8 cellular contexts compared by ENCODE assay signal in the genomic region with DNA sequence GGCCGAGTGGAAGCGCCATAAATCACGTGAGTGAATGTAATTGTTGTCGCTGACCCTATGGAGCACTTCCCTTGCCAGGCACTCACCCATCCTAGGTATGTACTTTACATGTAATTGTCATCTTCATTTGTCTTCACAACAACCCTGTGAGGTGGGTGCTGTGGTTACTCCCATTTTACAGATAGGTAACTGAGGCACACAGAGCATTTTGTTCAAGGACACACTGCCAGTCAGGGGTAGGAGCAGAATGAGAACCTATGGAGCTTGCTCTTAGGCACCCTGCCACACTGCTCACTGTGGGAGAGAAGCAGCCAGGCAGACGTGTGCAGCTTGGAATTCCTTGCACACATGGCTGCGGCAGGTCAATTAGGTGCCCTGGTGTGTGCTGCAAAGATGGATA. TPM values are rescaled to one million over a fixed set of nuclear protein-coding genes. Genes with fewer than 3 reads are reported as not detected.
DNase-seq lines count a peak whose midpoint lies in the region; TF ChIP-seq lines count a peak whose summit lies in the region.

No MANE protein-coding gene starts in this region.

- no peak for TF ChIP-seq EP300 in esophagus muscularis mucosa (IDR thresholded peaks at IDR 0.05)

- no peak for TF ChIP-seq CTCF in GM06990 (IDR thresholded peaks at IDR 0.05; ENCODE audit: insufficient read depth, low read length, poor library complexity, severe bottlenecking)
- no peak for TF ChIP-seq CTCF in Peyer's patch (IDR thresholded peaks at IDR 0.05)
- no peak for TF ChIP-seq CTCF in esophagus muscularis mucosa (IDR thresholded peaks at IDR 0.05)
- no peak for TF ChIP-seq CTCF in prostate gland (IDR thresholded peaks at IDR 0.05)

- H3K27ac ChIP-seq in Peyer's patch (peak overlapping the region in 2 of 4 donors; percentile 74 to 76), esophagus muscularis mucosa (replicated peaks in 1 of 4) (peak overlapping the region; percentile 72 to 88 (median 78)), prostate gland (no peak overlapping the region)

- H3K4me1 ChIP-seq in Peyer's patch (peaks cover 0 to 14% (median 3%) of the 10 kb centered on the region in 4 donors), esophagus muscularis mucosa (peaks cover 14 to 23% (median 19%) of the 10 kb centered on the region in 4 donors), prostate gland (replicated peaks) (no peaks in the 10 kb centered on the region)

- intact Hi-C loops in esophagus muscularis mucosa (cut with DNase I) = loop anchor here (10.0 kb wide), 1 partner anchor 142 kb away; the partner anchor contains the start of gene SAMM50
- intact Hi-C loops in prostate gland (cut with DNase I) = no loop called here

- H3K27me3 ChIP-seq in GM06990 (replicated peaks; ENCODE audit: control insufficient read depth, insufficient read depth, low read length) = no peaks in the 10 kb centered on the region
- no peaks in the 10 kb centered on the region for H3K27me3 ChIP-seq in Peyer's patch
- H3K27me3 ChIP-seq in esophagus muscularis mucosa = no peaks in the 10 kb centered on the region
- no peaks in the 10 kb centered on the region for H3K27me3 ChIP-seq in prostate gland (replicated peaks; ENCODE audit: insufficient read depth)

- H3K4me3 ChIP-seq in GM06990 (replicated peaks; ENCODE audit: low read depth, low read length) (peak overlapping the region; percentile 81), Peyer's patch (peak overlapping the region; percentile 55 to 83 (median 78)), esophagus muscularis mucosa (peak overlapping the region; percentile 78 to 95 (median 89)), prostate gland (peak overlapping the region; percentile 86 to 88)

- WGBS in esophagus muscularis mucosa = 25% methylated on average over 5 of the region's 6 CpGs
- 20% methylated on average over 6 of the region's 6 CpGs for WGBS in prostate gland

- DNase-seq in GM06990 (ENCODE audit: extremely low read depth, insufficient read length) = no peak
- DNase-seq in Peyer's patch = no peak
- DNase-seq in esophagus muscularis mucosa (ENCODE audit: extremely low spot score) = no peak
- DNase-seq in prostate gland (ENCODE audit: low spot score) = no peak
- DNase-seq in GOT3 (lab: John Stamatoyannopoulos, UW) = no peak
- DNase-seq in NCI-H345 treated with DMSO at 0.1 percent for 48 hours (lab: John Stamatoyannopoulos, UW; ENCODE audit: unreplicated experiment) = no peak
- no peak for DNase-seq in NCI-H128 (lab: John Stamatoyannopoulos, UW; ENCODE audit: unreplicated experiment)
- no peak for DNase-seq in medulla oblongata (ENCODE audit: extremely low spot score)

- TF ChIP-seq POLR2A in Peyer's patch (IDR thresholded peaks at IDR 0.05) (no peak), esophagus muscularis mucosa (IDR thresholded peaks at IDR 0.05; ENCODE audit: low read depth) (no peak), prostate gland (IDR thresholded peaks at IDR 0.05) (no peak)

- H3K9me3 ChIP-seq in Peyer's patch (no peaks in the 10 kb centered on the region), esophagus muscularis mucosa (no peaks in the 10 kb centered on the region), prostate gland (no peaks in the 10 kb centered on the region)

- H3K36me3 ChIP-seq in GM06990 (ENCODE audit: control insufficient read depth, insufficient read depth, low read length) (no peaks in the 10 kb centered on the region), Peyer's patch (no peaks in the 10 kb centered on the region), esophagus muscularis mucosa (no peaks in the 10 kb centered on the region), prostate gland (no peaks in the 10 kb centered on the region)

RNA-seq across cellular contexts. Expression of gene EFCAB6, which starts 0.8 kb away (rescaled TPM):
- total RNA-seq in Peyer's patch (1 to 10 TPM in 1 of 4 donors, under 1 TPM in 2, not detected in 1; 0.35 to 4.4 (median 0.94) TPM), esophagus muscularis mucosa (1 to 10 TPM; 1.2 to 4.0 (median 3.0) TPM), prostate gland (10 to 100 TPM in 1 of 2 donors, 1 to 10 TPM in 1; 3.3 to 10.5 TPM)

RNA-seq across cellular contexts. Expression of gene SULT4A1, which starts 49.4 kb away (rescaled TPM):
- total RNA-seq in Peyer's patch (under 1 TPM in 3 of 4 donors, not detected in 1; 0.27 to 0.53 (median 0.47) TPM), esophagus muscularis mucosa (1 to 10 TPM; 1.0 to 1.3 (median 1.3) TPM), prostate gland (1 to 10 TPM in 1 of 2 donors, under 1 TPM in 1; 0.14 to 3.3 TPM)

Comparison
In these comparisons a context has a peak if more than half of its experiments do, and no peak if none do; other contexts are left out.
1. H3K27ac ChIP-seq: peak in esophagus muscularis mucosa (4 of 4); none in prostate gland (0 of 2).
2. Peak in every context shown above with its lines, with median percentiles within 50 percentile points of each other: H3K4me3 ChIP-seq.